10 cellular contexts compared by ENCODE assay signal in genomic region chr3:23959147-23959900, GRCh38. TPM values are rescaled to one million over a fixed set of nuclear protein-coding genes. Genes with fewer than 3 reads are reported as not detected.
DNase-seq lines count a peak whose midpoint lies in the region; ATAC-seq and TF ChIP-seq lines count a peak whose summit lies in the region.
"Had no signal": no experiment of that assay in that cellular context is flagged by ENCODE, and none has a peak within 500 bp of the region (broad histone marks: within the 10 kb centered on the region; RNA-seq: fewer than 3 reads in every experiment).

No MANE protein-coding gene starts in this region.

- H3K4me3 Mint-ChIP-seq in activated T-cell treated with anti-CD3 and anti-CD28 coated beads, Interleukin-2, amount 50 U/mL, for 24 hours = peak overlapping the region; percentile 32
- H3K4me3 Mint-ChIP-seq in WTC11 = no peak overlapping the region

- H3K4me3 ChIP-seq in fibroblast of villous mesenchyme (ENCODE audit: low read depth, low read length) (no peak overlapping the region), stomach (no peak overlapping the region)
- H3K4me3 ChIP-seq: BLaER1 treated with 17β-estradiol and CSF1 and Interleukin-3, amounts not matched to agents 10 nM and 100 nM had no signal

- TF ChIP-seq EP300 in stomach (IDR thresholded peaks at IDR 0.05) = no peak

- H3K9me3 Mint-ChIP-seq in activated T-cell treated with anti-CD3 and anti-CD28 coated beads, Interleukin-2, amount 50 U/mL, for 24 hours = no peaks in the 10 kb centered on the region
- H3K9me3 Mint-ChIP-seq in WTC11 = peaks cover 3% of the 10 kb centered on the region; the same call in 1 of the 2 replicates

- H3K27me3 ChIP-seq in stomach = no peaks in the 10 kb centered on the region

- H3K27ac ChIP-seq in stomach = peak overlapping the region; percentile 30 to 73 (median 52)
- H3K27ac ChIP-seq: BLaER1 treated with 17β-estradiol and CSF1 and Interleukin-3, amounts not matched to agents 10 nM and 100 nM had no signal

- TF ChIP-seq POLR2A in stomach (IDR thresholded peaks at IDR 0.05) = no peak

- H3K36me3 ChIP-seq in stomach = peaks cover 8 to 68% (median 42%) of the 10 kb centered on the region in 4 donors

- CTCF ChIA-PET in WTC11 (lab: Charles Lee) = interaction anchor here (0.6 kb wide), 1 partner anchor 968 kb away, joined by 5 read pairs; no protein-coding TSS in a partner anchor

- no peaks in the 10 kb centered on the region for H3K27me3 Mint-ChIP-seq in activated T-cell treated with anti-CD3 and anti-CD28 coated beads, Interleukin-2, amount 50 U/mL, for 24 hours
- H3K27me3 Mint-ChIP-seq in WTC11 (ENCODE audit: low read depth) = no peaks in the 10 kb centered on the region

- peaks cover 5 to 75% (median 37%) of the 10 kb centered on the region in 4 donors for H3K4me1 ChIP-seq in stomach
- H3K4me1 ChIP-seq: BLaER1 treated with 17β-estradiol and CSF1 and Interleukin-3, amounts not matched to agents 10 nM and 100 nM had no signal

- peaks cover 39% of the 10 kb centered on the region for H3K4me1 Mint-ChIP-seq in activated T-cell treated with anti-CD3 and anti-CD28 coated beads, Interleukin-2, amount 50 U/mL, for 24 hours (ENCODE audit: low read depth)
- no peaks in the 10 kb centered on the region for H3K4me1 Mint-ChIP-seq in WTC11

- no peak for DNase-seq in activated T-cell treated with anti-CD3 and anti-CD28 coated beads, Interleukin-2, amount 50 U/mL, for 24 hours
- no peak for DNase-seq in activated T-cell treated with anti-CD3 and anti-CD28 coated beads, Interleukin-2, amount 50 U/mL, for 1 hour
- no peak for DNase-seq in WTC11 (ENCODE audit: low spot score)
- DNase-seq in fibroblast of villous mesenchyme (ENCODE audit: low read depth) = peak; percentile 87
- DNase-seq in stomach = no peak
- no peak for DNase-seq in OCI-M1 (lab: John Stamatoyannopoulos, UW)
- DNase-seq: posterior cingulate gyrus had no signal

- H3K27ac Mint-ChIP-seq in activated T-cell treated with anti-CD3 and anti-CD28 coated beads, Interleukin-2, amount 50 U/mL, for 24 hours = peak overlapping the region; percentile 89
- 0 out of 2 replicates have a peak overlapping the region, but pooled peaks have one; percentile 24 for H3K27ac Mint-ChIP-seq in WTC11

- POLR2A ChIA-PET in WTC11 (lab: Charles Lee) = interaction anchor here (0.7 kb wide), 1 partner anchor 199 kb away, joined by 6 read pairs; no protein-coding TSS in a partner anchor

- no peaks in the 10 kb centered on the region for H3K9me3 ChIP-seq in stomach
- H3K9me3 ChIP-seq: BLaER1 treated with 17β-estradiol and CSF1 and Interleukin-3, amounts not matched to agents 10 nM and 100 nM had no signal

- intact Hi-C loops in stomach (cut with DNase I; ENCODE audit: low total_unique reads) = no loop called here

- H3K36me3 Mint-ChIP-seq in activated T-cell treated with anti-CD3 and anti-CD28 coated beads, Interleukin-2, amount 50 U/mL, for 24 hours (ENCODE audit: low read depth) = peaks cover 72% of the 10 kb centered on the region
- peaks cover 44% of the 10 kb centered on the region for H3K36me3 Mint-ChIP-seq in WTC11

- 55 to 64% (median 61%) methylated on average over 6 of the region's 6 CpGs for WGBS in stomach, 5 donors

- TF ChIP-seq CTCF in WTC11 (IDR thresholded peaks at IDR 0.05) = no peak
- no peak for TF ChIP-seq CTCF in fibroblast of villous mesenchyme (IDR thresholded peaks at IDR 0.05; ENCODE audit: insufficient read depth, low read depth, low read length)
- no peak for TF ChIP-seq CTCF in stomach (IDR thresholded peaks at IDR 0.05)

- ATAC-seq in WTC11 = no peak
- no peak for ATAC-seq in HG02588 (IDR thresholded peaks at IDR 0.05; ENCODE audit: unreplicated experiment)
- ATAC-seq in GM19324 (IDR thresholded peaks at IDR 0.05; ENCODE audit: low FRiP score, unreplicated experiment) = no peak

TF ChIP-seq in WTC11, 78 proteins besides CTCF, POLR2A, EP300 and RAD21:
- TF ChIP-seq ARID4B (CRISPR knock-in tag; IDR thresholded peaks at IDR 0.05; ENCODE audit: borderline replicate concordance) (no peak), HMGA2 (CRISPR knock-in tag; IDR thresholded peaks at IDR 0.05) (no peak), E2F1 (CRISPR knock-in tag; IDR thresholded peaks at IDR 0.05) (no peak), NFYB (CRISPR knock-in tag; conservative IDR thresholded peaks at IDR 0.05; ENCODE audit: low read depth) (no peak), JUN (CRISPR knock-in tag; IDR thresholded peaks at IDR 0.05) (no peak), ZNF138 (CRISPR knock-in tag; conservative IDR thresholded peaks at IDR 0.05) (no peak), TEAD4 (CRISPR knock-in tag; IDR thresholded peaks at IDR 0.05) (no peak), ZNF317 (CRISPR knock-in tag; IDR thresholded peaks at IDR 0.05; ENCODE audit: borderline replicate concordance, low read depth) (no peak), ATF1 (CRISPR knock-in tag; IDR thresholded peaks at IDR 0.05) (no peak), SOX15 (CRISPR knock-in tag; IDR thresholded peaks at IDR 0.05) (no peak), SMAD4 (CRISPR knock-in tag; IDR thresholded peaks at IDR 0.05) (no peak), JAZF1 (CRISPR knock-in tag; IDR thresholded peaks at IDR 0.05) (no peak), KAT7 (CRISPR knock-in tag; IDR thresholded peaks at IDR 0.05; ENCODE audit: borderline replicate concordance) (no peak), ZNF219 (CRISPR knock-in tag; IDR thresholded peaks at IDR 0.05; ENCODE audit: borderline replicate concordance) (no peak)
- TF ChIP-seq, protein P1, sequence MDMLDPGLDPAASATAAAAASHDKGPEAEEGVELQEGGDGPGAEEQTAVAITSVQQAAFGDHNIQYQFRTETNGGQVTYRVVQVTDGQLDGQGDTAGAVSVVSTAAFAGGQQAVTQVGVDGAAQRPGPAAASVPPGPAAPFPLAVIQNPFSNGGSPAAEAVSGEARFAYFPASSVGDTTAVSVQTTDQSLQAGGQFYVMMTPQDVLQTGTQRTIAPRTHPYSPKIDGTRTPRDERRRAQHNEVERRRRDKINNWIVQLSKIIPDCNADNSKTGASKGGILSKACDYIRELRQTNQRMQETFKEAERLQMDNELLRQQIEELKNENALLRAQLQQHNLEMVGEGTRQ (CRISPR knock-in tag; IDR thresholded peaks at IDR 0.05) = no peak
TF ChIP-seq in WTC11: peak in this region for 0.

RNA-seq across cellular contexts. Expression of gene NR1D2, which starts 14.2 kb away (rescaled TPM):
- total RNA-seq in WTC11 (2021) (17.0 to 18.8 TPM (median 18.4 TPM) in 3 replicates), fibroblast of villous mesenchyme (27.4 and 35.8 TPM in 2 replicates), stomach (100 to 1,000 TPM in 1 of 5 donors, 10 to 100 TPM in 3, 1 to 10 TPM in 1; 9.8 to 105 (median 35.1) TPM)
- 10 to 100 TPM in 1 of 3 donors, 1 to 10 TPM in 2; 5.5 to 23.2 (median 9.1) TPM for polyA plus RNA-seq in stomach

RNA-seq across cellular contexts. Expression of gene RPL15, which starts 42.4 kb away (rescaled TPM):
- total RNA-seq in WTC11 (2021) (2,428 to 2,870 TPM (median 2,865 TPM) in 3 replicates), fibroblast of villous mesenchyme (1,700 and 1,935 TPM in 2 replicates), stomach (1,000 to 10,000 TPM in 4 of 5 donors, 100 to 1,000 TPM in 1; 121 to 3,139 (median 1,087) TPM)
- 1,000 to 10,000 TPM; 3,661 to 4,768 (median 4,326) TPM for polyA plus RNA-seq in stomach

RNA-seq across cellular contexts. Expression of gene NKIRAS1, which starts 42.5 kb away (rescaled TPM):
- total RNA-seq in WTC11 (2021) (6.6 to 7.3 TPM (median 6.8 TPM) in 3 replicates), fibroblast of villous mesenchyme (13.9 and 28.1 TPM in 2 replicates), stomach (10 to 100 TPM in 2 of 5 donors, 1 to 10 TPM in 1, under 1 TPM in 1, not detected in 1; 0.87 to 18.3 (median 8.9) TPM)
- 1 to 10 TPM; 5.9 to 9.6 (median 7.6) TPM for polyA plus RNA-seq in stomach
